ENCODE assay signal across 10 cellular contexts in the genomic region with DNA sequence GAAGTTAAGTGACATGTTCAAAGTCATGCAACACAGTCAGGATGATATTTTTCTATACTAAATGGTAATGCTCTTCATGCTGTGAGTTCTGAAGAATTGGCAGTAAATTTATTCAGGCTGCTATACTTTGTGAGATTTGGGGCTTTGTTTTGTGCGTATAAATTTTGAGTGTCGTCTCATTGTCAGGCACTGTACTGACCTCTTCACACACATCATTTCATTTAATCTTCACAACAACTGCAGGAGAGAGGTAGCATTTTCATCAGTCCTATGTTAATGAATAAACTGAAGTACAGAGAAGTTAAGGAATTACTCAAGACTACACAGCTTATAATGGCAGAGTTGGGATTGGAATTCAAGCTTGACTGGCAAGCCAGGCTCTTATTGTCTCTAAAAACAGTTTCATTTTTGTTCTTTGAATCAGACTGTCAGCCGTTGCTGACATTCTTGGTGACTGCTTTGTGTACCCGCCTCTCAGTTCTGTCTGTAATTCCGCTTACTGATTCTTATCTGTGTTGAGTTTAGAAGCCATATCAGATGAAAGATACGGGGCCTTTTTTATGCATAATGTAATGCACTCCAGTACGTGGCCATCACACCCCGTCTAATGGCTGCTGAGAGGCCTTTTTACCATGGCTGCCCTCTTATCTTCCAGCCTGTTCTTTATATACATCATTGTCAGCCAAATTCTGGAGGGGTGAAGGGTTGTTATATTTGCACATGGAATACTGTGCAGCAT.
DNase-seq lines count a peak whose midpoint lies in the region; ATAC-seq and TF ChIP-seq lines count a peak whose summit lies in the region.
"Had no signal": no experiment of that assay in that cellular context is flagged by ENCODE, and none has a peak within 500 bp of the region (broad histone marks: within the 10 kb centered on the region; RNA-seq: fewer than 3 reads in every experiment).

No MANE protein-coding gene starts in this region.

- TF ChIP-seq CTCF in foreskin keratinocyte (conservative IDR thresholded peaks at IDR 0.05) = no peak

- DNase-seq in activated CD8-positive, alpha-beta memory T cell treated with anti-CD3 and anti-CD28 coated beads, Interleukin-2, amount 10 ng/mL, durations not matched to agents 7 days and 5 days = peak; percentile 64
- no peak for DNase-seq in activated CD8-positive, alpha-beta memory T cell treated with anti-CD3 and anti-CD28 coated beads, Interleukin-2, amount 50 U/mL, for 4 hours
- DNase-seq in activated CD4-positive, alpha-beta T cell treated with anti-CD3 and anti-CD28 coated beads, Interleukin-2, amount 50 U/mL, for 4 hours = peak; percentile 10 to 13
- peak in 1 of 2 donors; percentile 28 for DNase-seq in foreskin keratinocyte
- peak; percentile 8 to 22 for DNase-seq in stimulated activated CD4-positive, alpha-beta T cell treated with anti-CD3 and anti-CD28 coated beads, Interleukin-4, amount 100 ng/mL, for 48 hours (ENCODE audit: low read depth in 2 of 2)
- DNase-seq in SKM-1 (lab: John Stamatoyannopoulos, UW; ENCODE audit: unreplicated experiment) = no peak
- DNase-seq in SHP77 (lab: John Stamatoyannopoulos, UW) = no peak
- DNase-seq: activated CD8-positive, alpha-beta memory T cell treated with anti-CD3 and anti-CD28 coated beads for 24 hours had no signal

- H3K27me3 Mint-ChIP-seq in activated CD8-positive, alpha-beta memory T cell treated with anti-CD3 and anti-CD28 coated beads, Interleukin-2, amount 10 ng/mL, durations not matched to agents 7 days and 5 days = no peaks in the 10 kb centered on the region

- peaks cover 24% of the 10 kb centered on the region for H3K4me1 Mint-ChIP-seq in activated CD8-positive, alpha-beta memory T cell treated with anti-CD3 and anti-CD28 coated beads, Interleukin-2, amount 10 ng/mL, durations not matched to agents 7 days and 5 days

- H3K27ac Mint-ChIP-seq in activated CD8-positive, alpha-beta memory T cell treated with anti-CD3 and anti-CD28 coated beads, Interleukin-2, amount 10 ng/mL, durations not matched to agents 7 days and 5 days = peak overlapping the region; percentile 89

- H3K27me3 ChIP-seq in foreskin keratinocyte = no peaks in the 10 kb centered on the region

- peak overlapping the region; percentile 51 for H3K4me3 Mint-ChIP-seq in activated CD8-positive, alpha-beta memory T cell treated with anti-CD3 and anti-CD28 coated beads, Interleukin-2, amount 10 ng/mL, durations not matched to agents 7 days and 5 days

- CTCF ChIA-PET in activated CD8-positive, alpha-beta memory T cell treated with anti-CD3 and anti-CD28 coated beads, Interleukin-2, amount 10 ng/mL, durations not matched to agents 7 days and 5 days (lab: Charles Lee) = interaction anchor here (0.9 kb wide), 1 partner anchor 24 kb away, joined by 3 read pairs; no protein-coding TSS in a partner anchor

- ATAC-seq in activated CD8-positive, alpha-beta memory T cell treated with anti-CD3 and anti-CD28 coated beads, Interleukin-2, amount 10 ng/mL, durations not matched to agents 7 days and 5 days = peak; percentile 93
- peak; percentile 63 for ATAC-seq in foreskin keratinocyte
- ATAC-seq in HG02623 (IDR thresholded peaks at IDR 0.05; ENCODE audit: unreplicated experiment) = no peak

- no peaks in the 10 kb centered on the region for H3K4me1 ChIP-seq in foreskin keratinocyte

- peaks cover 42% of the 10 kb centered on the region for H3K36me3 Mint-ChIP-seq in activated CD8-positive, alpha-beta memory T cell treated with anti-CD3 and anti-CD28 coated beads, Interleukin-2, amount 10 ng/mL, durations not matched to agents 7 days and 5 days

- H3K27ac ChIP-seq in foreskin keratinocyte = no peak overlapping the region
- H3K27ac ChIP-seq: C4-2B had no signal

- H3K9me3 Mint-ChIP-seq in activated CD8-positive, alpha-beta memory T cell treated with anti-CD3 and anti-CD28 coated beads, Interleukin-2, amount 10 ng/mL, durations not matched to agents 7 days and 5 days (ENCODE audit: low read depth) = no peaks in the 10 kb centered on the region

Comparison
In these comparisons a context has a peak if more than half of its experiments do, and no peak if none do; other contexts are left out.
1. DNase-seq: peak in activated CD8-positive, alpha-beta memory T cell treated with anti-CD3 and anti-CD28 coated beads, Interleukin-2, amount 10 ng/mL, durations not matched to agents 7 days and 5 days (single experiment), activated CD4-positive, alpha-beta T cell treated with anti-CD3 and anti-CD28 coated beads, Interleukin-2, amount 50 U/mL, for 4 hours (2 of 2) and stimulated activated CD4-positive, alpha-beta T cell treated with anti-CD3 and anti-CD28 coated beads, Interleukin-4, amount 100 ng/mL, for 48 hours (2 of 2); none in activated CD8-positive, alpha-beta memory T cell treated with anti-CD3 and anti-CD28 coated beads, Interleukin-2, amount 50 U/mL, for 4 hours (single experiment), SKM-1 (single experiment) and SHP77 (0 of 2).